28 cellular contexts compared by ENCODE assay signal in the genomic region with DNA sequence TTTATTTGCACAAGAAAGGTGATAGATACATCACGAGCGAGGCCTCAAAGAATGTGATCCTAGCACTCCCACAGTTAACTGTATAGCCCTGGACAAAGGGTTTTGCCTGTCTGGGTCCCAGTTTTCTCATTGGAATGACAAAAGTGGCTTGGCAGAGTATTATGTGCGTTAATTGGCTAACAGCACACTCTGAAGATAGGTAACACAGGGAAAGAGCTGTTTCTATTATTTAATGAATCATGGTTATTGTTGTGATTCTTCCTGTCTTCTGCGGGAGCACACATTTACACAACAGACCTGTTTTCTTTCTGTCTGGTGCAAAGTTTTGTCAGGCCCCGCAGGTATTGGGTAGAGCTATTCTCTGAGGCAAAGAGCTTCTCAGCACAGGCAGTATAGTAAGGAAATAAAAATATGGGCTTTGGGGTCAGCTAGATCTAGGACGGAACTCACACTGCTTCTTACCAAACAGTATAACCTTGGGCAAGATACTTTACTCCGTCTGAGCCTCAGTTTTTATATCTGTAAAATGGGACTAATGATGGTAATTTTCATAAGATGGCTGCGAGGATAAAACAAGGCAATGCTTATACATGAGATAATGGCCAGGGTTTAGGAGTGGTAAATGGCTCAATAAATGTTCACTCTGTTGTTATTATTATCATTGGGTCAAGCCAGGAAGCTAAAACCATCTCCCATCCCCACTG.
DNase-seq lines count a peak whose midpoint lies in the region; TF ChIP-seq lines count a peak whose summit lies in the region.
"Had no signal": no experiment of that assay in that cellular context is flagged by ENCODE, and none has a peak within 500 bp of the region (broad histone marks: within the 10 kb centered on the region; RNA-seq: fewer than 3 reads in every experiment).

No MANE protein-coding gene starts in this region.

- H3K9ac ChIP-seq in HUES48 (ENCODE audit: low read depth, low read length) (no peak overlapping the region), iPS-20b (ENCODE audit: low read depth, low read length) (peak overlapping the region; percentile 10; the same call in 1 of the 2 replicates)
- H3K9ac ChIP-seq: SK-N-SH had no signal

- no peak for TF ChIP-seq CTCF in epithelial cell of esophagus (IDR thresholded peaks at IDR 0.05; ENCODE audit: insufficient read depth, low read depth, low read length, missing control alignments)
- no peak for TF ChIP-seq CTCF in transverse colon (IDR thresholded peaks at IDR 0.05)

- in situ Hi-C loops in transverse colon (cut with MboI; ENCODE audit: low pct_ligation_motif_present in 1 of 4, low pct_unique_long_range_greater_than_20kb in 1 of 4, low sequenced_read_pairs in 3 of 4): no loop called here

- H3K27ac ChIP-seq in HUES48 (ENCODE audit: low read depth, low read length) (peak overlapping the region; percentile 88), iPS-20b (ENCODE audit: low read length) (peak overlapping the region; percentile 45), transverse colon (peak overlapping the region; percentile 67 to 84 (median 82))
- H3K27ac ChIP-seq: gastrocnemius medialis, psoas muscle, sigmoid colon had no signal

- TF ChIP-seq POLR2A in transverse colon (IDR thresholded peaks at IDR 0.05): no peak

- peak; percentile 58 for DNase-seq in epithelial cell of esophagus (ENCODE audit: low read depth)
- DNase-seq in transverse colon: no peak
- no peak for DNase-seq in LoVo (ENCODE audit: low spot score)
- DNase-seq in NCI-H187 (lab: John Stamatoyannopoulos, UW): no peak
- no peak for DNase-seq in activated CD4-positive, alpha-beta T cell treated with anti-CD3 and anti-CD28 coated beads, Interleukin-2, amount 50 U/mL, for 48 hours
- DNase-seq: activated CD4-positive, alpha-beta memory T cell treated with anti-CD3 and anti-CD28 coated beads, Interleukin-2, amount 10 ng/mL, durations not matched to agents 7 days and 5 days; activated CD4-positive, CD25-positive, alpha-beta regulatory T cell treated with anti-CD3 and anti-CD28 coated beads, Interleukin-2, amount 50 U/mL, for 72 hours; activated CD8-positive, alpha-beta memory T cell treated with anti-CD3 and anti-CD28 coated beads, Interleukin-2, amount 50 U/mL, for 4 hours; activated naive CD4-positive, alpha-beta T cell treated with anti-CD3 and anti-CD28 coated beads for 36 hours; central memory CD4-positive, alpha-beta T cell; DMS153; effector memory CD8-positive, alpha-beta T cell; gastrocnemius medialis; hippocampal formation; islet precursor cell; naive thymus-derived CD4-positive, alpha-beta T cell; NCI-H1092 treated with DMSO at 0.1 percent for 48 hours; NCI-H1930; NCI-H510A treated with DMSO at 0.1 percent for 48 hours; occipital lobe; psoas muscle; sigmoid colon; SK-N-SH; stimulated activated CD4-positive, alpha-beta T cell treated with anti-CD3 and anti-CD28 coated beads, Interleukin-4, amount 100 ng/mL, for 24 hours; trophoblast cell had no signal

- no peak for TF ChIP-seq EP300 in transverse colon (IDR thresholded peaks at IDR 0.05; ENCODE audit: low read depth)

- H3K4me3 ChIP-seq in HUES48 (ENCODE audit: low read depth, low read length) (peak overlapping the region; percentile 17; the same call in 1 of the 2 replicates), epithelial cell of esophagus (ENCODE audit: low read length) (no peak overlapping the region), iPS-20b (ENCODE audit: low read length) (peak overlapping the region; percentile 29), transverse colon (no peak overlapping the region)
- H3K4me3 ChIP-seq: gastrocnemius medialis, GM12878, psoas muscle, sigmoid colon had no signal

- H3K4me1 ChIP-seq in HUES48 (ENCODE audit: control insufficient read depth, insufficient read depth, low read length): peaks cover 30% of the 10 kb centered on the region
- peaks cover 23% of the 10 kb centered on the region for H3K4me1 ChIP-seq in iPS-20b (ENCODE audit: insufficient read depth, low read length)
- peaks cover 0 to 34% (median 20%) of the 10 kb centered on the region in 4 donors for H3K4me1 ChIP-seq in transverse colon
- H3K4me1 ChIP-seq: sigmoid colon had no signal

- H3K9me3 ChIP-seq in HUES48 (ENCODE audit: control insufficient read depth, insufficient read depth, low read length): no peaks in the 10 kb centered on the region
- no peaks in the 10 kb centered on the region for H3K9me3 ChIP-seq in iPS-20b (ENCODE audit: insufficient read depth, low read depth, low read length)
- H3K9me3 ChIP-seq in transverse colon: no peaks in the 10 kb centered on the region
- H3K9me3 ChIP-seq: gastrocnemius medialis, psoas muscle, sigmoid colon, SK-N-SH had no signal

- intact Hi-C loops in transverse colon (cut with DNase I; ENCODE audit: low total_unique reads): no loop called here

- WGBS in transverse colon (ENCODE audit: low coverage in 1 of 2), 2 donors: 68 to 74% methylated on average over 5 to 8 of the region's 8 CpGs

- H3K36me3 ChIP-seq in HUES48 (ENCODE audit: control insufficient read depth, insufficient read depth, low read length) (no peaks in the 10 kb centered on the region), iPS-20b (ENCODE audit: insufficient read depth, low read depth, low read length) (no peaks in the 10 kb centered on the region), transverse colon (no peaks in the 10 kb centered on the region)
- H3K36me3 ChIP-seq: gastrocnemius medialis, sigmoid colon had no signal

- H3K27me3 ChIP-seq in HUES48 (ENCODE audit: control insufficient read depth, insufficient read depth, low read length) (no peaks in the 10 kb centered on the region), iPS-20b (ENCODE audit: insufficient read depth, low read length) (no peaks in the 10 kb centered on the region), transverse colon (no peaks in the 10 kb centered on the region)
- H3K27me3 ChIP-seq: gastrocnemius medialis, sigmoid colon had no signal

Comparison
In these comparisons a context has a peak if more than half of its experiments do, and no peak if none do; other contexts are left out.
1. H3K4me3 ChIP-seq: peak in HUES48 (single experiment) and iPS-20b (single experiment); none in epithelial cell of esophagus (single experiment) and transverse colon (0 of 4).
2. Peak in every context shown above with its lines, with median percentiles within 50 percentile points of each other: H3K27ac ChIP-seq.